Comparison of ENCODE assay signal across 9 cellular contexts in the genomic region with DNA sequence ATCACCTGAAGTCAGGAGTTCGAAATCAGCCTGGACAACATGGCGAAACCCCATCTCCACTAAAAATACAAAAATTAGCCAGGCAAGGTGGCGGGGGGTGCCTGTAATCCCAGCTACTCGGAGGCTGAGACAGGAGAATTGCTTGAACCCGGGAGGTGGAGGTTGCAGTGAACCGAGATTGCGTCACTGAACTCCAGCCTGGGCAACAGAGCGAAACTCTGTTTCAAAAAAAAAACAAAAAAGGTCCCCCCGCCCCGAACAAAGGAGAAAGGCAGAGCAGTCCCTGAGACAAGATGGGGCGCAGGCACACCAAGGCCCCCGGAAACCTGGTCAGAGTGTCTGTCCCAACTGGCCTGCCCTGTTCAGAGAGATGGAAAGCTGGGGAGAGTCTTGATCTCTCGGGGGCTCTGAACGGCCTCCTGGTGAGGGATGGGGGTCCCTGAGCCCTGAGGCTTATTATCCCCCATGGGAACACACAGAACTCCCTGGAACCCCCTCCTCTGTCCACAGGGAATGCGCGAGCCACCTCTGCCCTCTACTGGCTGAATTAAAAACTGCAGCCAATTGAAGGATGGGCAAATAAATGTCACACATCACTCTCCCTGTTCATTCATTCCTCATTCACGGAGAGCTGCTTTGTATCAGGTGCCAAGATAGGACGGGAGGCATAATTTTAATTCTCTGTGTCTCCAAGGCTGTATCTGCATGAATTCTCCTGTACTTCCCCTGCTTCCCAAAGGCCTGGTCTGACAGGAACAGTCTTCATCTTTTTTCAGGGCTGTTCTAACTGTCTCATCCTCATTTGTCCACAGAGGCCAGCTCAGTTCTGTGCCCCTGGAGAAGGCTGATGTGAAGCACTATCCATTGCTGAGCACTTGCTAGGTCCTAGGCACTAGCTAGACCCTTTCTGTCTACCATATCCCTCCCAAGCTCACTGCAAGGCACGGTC. TPM values are rescaled to one million over a fixed set of nuclear protein-coding genes. Genes with fewer than 3 reads are reported as not detected.
A peak's percentile ranks its signal among the peaks of the same experiment; 100 is the strongest.
DNase-seq lines count a peak whose midpoint lies in the region; ATAC-seq, FAIRE-seq and TF ChIP-seq lines count a peak whose summit lies in the region.
"Had no signal": no experiment of that assay in that cellular context is flagged by ENCODE, and none has a peak within 500 bp of the region (broad histone marks: within the 10 kb centered on the region; RNA-seq: fewer than 3 reads in every experiment).

No MANE protein-coding gene starts in this region.

- peak; percentile 71 for TF ChIP-seq RAD21 in GM12878 (IDR thresholded peaks at IDR 0.05; ENCODE audit: insufficient read depth, low read depth, low read length)

- in situ Hi-C loops in GM12878 (cut with MboI) = no loop called here

- H3K79me2 ChIP-seq in GM12878 (ENCODE audit: control insufficient read depth, insufficient read depth, low read length) = no peaks in the 10 kb centered on the region

- peaks cover 0 to 3% of the 10 kb centered on the region in 2 experiments; a peak in 1 of 4 replicates for H3K27me3 ChIP-seq in GM12878 (replicated peaks in 1 of 2; ENCODE audit: control insufficient read depth in 2 of 2, insufficient read depth in 2 of 2, low read length in 1 of 2)
- no peaks in the 10 kb centered on the region for H3K27me3 ChIP-seq in suprapubic skin

- POLR2A ChIA-PET in GM12878 (lab: Charles Lee) = no interaction called here

- intact Hi-C loops in GM12878 (cut with micrococcal nuclease; ENCODE audit: unreplicated experiment) = loop anchor here (1.0 kb wide), 1 partner anchor 117 kb away; no protein-coding TSS in a partner anchor

- SMC1A ChIA-PET in GM12878 (lab: Charles Lee; ENCODE audit: uncharacterized antibody, unreplicated experiment) = interaction anchor here (1.1 kb wide), 1 partner anchor 119 kb away, joined by 4 read pairs; no protein-coding TSS in a partner anchor

- RAD21 ChIA-PET in GM12878 (lab: Charles Lee; ENCODE audit: unreplicated experiment) = interaction anchor here (1.2 kb wide), 1 partner anchor 114 kb away, joined by 4 read pairs; no protein-coding TSS in a partner anchor

- H4K20me1 ChIP-seq in GM12878 (ENCODE audit: control insufficient read depth, insufficient read depth) = no peaks in the 10 kb centered on the region; the same call in 1 of the 2 replicates

- DNase-seq in AG09319 (ENCODE audit: extremely low read depth, low read depth) (no peak), NCI-H69 (lab: John Stamatoyannopoulos, UW) (peak; percentile 13), GM12878 (ENCODE audit: low read depth, low spot score) (no peak), kidney tubule cell (ENCODE audit: low spot score) (peak; percentile 38), suprapubic skin (ENCODE audit: low spot score in 2 of 2) (no peak), NOMO-1 treated with dmso at 0.1 percent for 144 hours (lab: John Stamatoyannopoulos, UW; ENCODE audit: unreplicated experiment) (no peak)
- DNase-seq in effector CD8-positive, alpha-beta T cell (lab: John Stamatoyannopoulos, UW) = no peak

- TF ChIP-seq CTCF in AG09319 (IDR thresholded peaks at IDR 0.05; ENCODE audit: low read depth, low read length) (peak; percentile 85), GM12875 (IDR thresholded peaks at IDR 0.05; ENCODE audit: borderline replicate concordance, insufficient read depth, low read depth, low read length) (peak; percentile 82), GM12878 (IDR thresholded peaks at IDR 0.05 in 2 of 3, conservative IDR thresholded peaks at IDR 0.05 in 1 of 3; ENCODE audit: control insufficient read depth in 2 of 3, extremely low read depth in 1 of 3, insufficient read depth in 1 of 3, low read depth in 3 of 3, low read length in 3 of 3) (peak; percentile 83 to 94 (median 85)), suprapubic skin (IDR thresholded peaks at IDR 0.05) (peak; percentile 55 to 76)

- no peak overlapping the region for H2AFZ ChIP-seq in GM12878 (ENCODE audit: control insufficient read depth, low read depth, low read length)

- no peak overlapping the region for H3K27ac ChIP-seq in GM12878 (ENCODE audit: control insufficient read depth, insufficient read depth)
- no peak overlapping the region for H3K27ac ChIP-seq in suprapubic skin

- H3K4me1 ChIP-seq in GM12878 (ENCODE audit: control insufficient read depth, insufficient read depth, low read length) (no peaks in the 10 kb centered on the region), suprapubic skin (no peaks in the 10 kb centered on the region)

- H3K36me3 ChIP-seq in GM12878 (ENCODE audit: control insufficient read depth in 2 of 2, insufficient read depth in 2 of 2, low read length in 1 of 2) (no peaks in the 10 kb centered on the region), suprapubic skin (no peaks in the 10 kb centered on the region)

- TF ChIP-seq EP300 in GM12878 (IDR thresholded peaks at IDR 0.05; ENCODE audit: borderline replicate concordance in 1 of 2, control insufficient read depth in 1 of 2, low read depth in 2 of 2, low read length in 2 of 2) = no peak
- no peak for TF ChIP-seq EP300 in suprapubic skin (IDR thresholded peaks at IDR 0.05)

- H3K4me3 ChIP-seq in GM12875 (ENCODE audit: low read depth, low read length) (no peak overlapping the region), GM12878 (no peak overlapping the region), suprapubic skin (no peak overlapping the region)

- FAIRE-seq in GM12878 (lab: Jason Lieb, UNC) = peak; percentile 31

- H3K9me3 ChIP-seq in GM12878 (replicated peaks; ENCODE audit: control insufficient read depth, insufficient read depth, low read length) (no peaks in the 10 kb centered on the region), suprapubic skin (no peaks in the 10 kb centered on the region)

- no peak overlapping the region for H3K4me2 ChIP-seq in GM12878 (ENCODE audit: control insufficient read depth, insufficient read depth)

- WGBS in GM12878 (ENCODE audit: insufficient coverage, insufficient replicate concordance, low lambda C conversion rate, missing lambda C conversion rate) = 31% methylated on average over 19 of the region's 19 CpGs
- 56% methylated on average over 19 of the region's 19 CpGs for WGBS in suprapubic skin

- ATAC-seq in GM12878 = peak; percentile 74

- TF ChIP-seq POLR2A in GM12878 (IDR thresholded peaks at IDR 0.05; ENCODE audit: low read depth, low read length) (no peak), suprapubic skin (IDR thresholded peaks at IDR 0.05) (no peak)

- no peak overlapping the region for H3K9ac ChIP-seq in GM12878 (ENCODE audit: control insufficient read depth, insufficient read depth, low read length)

- no TSS peak for BruUV-seq in GM12878 (replicated peaks; lab: Mats Ljungman, UMichigan)

- CTCF ChIA-PET in GM12878 (lab: Yijun Ruan, JAX) = interaction anchor here (0.6 to 3.3 kb wide), 15 partner anchors 9 to 202 kb away, joined by 3 to 20 read pairs (median 3); no protein-coding TSS in a partner anchor

TF ChIP-seq in GM12878, 131 proteins besides CTCF, POLR2A, EP300 and RAD21:
- TF ChIP-seq RFX5 (IDR thresholded peaks at IDR 0.05; ENCODE audit: low read depth, low read length) (no peak), SMC3 (IDR thresholded peaks at IDR 0.05; ENCODE audit: borderline replicate concordance, low read length) (peak; percentile 30; the same call in 1 of the 2 replicates)

RNA-seq across cellular contexts. Expression of a gene that starts 28.9 kb away (rescaled TPM):
- not detected in 2 replicates for total RNA-seq in GM12878 (2013; cell fraction: nucleolus; rRNA removed)
- total RNA-seq in GM12878 (2014; rRNA removed) (not detected in 2 replicates), GM12878 (2014; rRNA removed; fragmentation: Illumina TruSeq; extraction: Trizol) (not detected in 2 replicates), GM12878 (2021) (0.23 and 0.29 TPM in 2 replicates), suprapubic skin (10 to 100 TPM in 1 of 4 donors, 1 to 10 TPM in 3; 3.3 to 13.3 (median 4.9) TPM)
- not detected for polyA plus RNA-seq in GM12878 (2011; ENCODE audit: low read depth)
- polyA plus RNA-seq in GM12878 (2011; rRNA removed) (not detected in 2 replicates), GM12878 (2014; fragmentation: Illumina TruSeq; extraction: Trizol) (not detected in 2 replicates), GM12878 (2014; fragmentation: Nextera tagmentation; extraction: Ambion mirVana) (not detected), GM12878 (2014; rRNA removed) (not detected in 2 replicates), GM12878 (2016; fragmentation: Nextera tagmentation; extraction: Ambion mirVana) (not detected)
- polyA plus RNA-seq in GM12878 (2011; cell fraction: cytosol; rRNA removed) = 0.02 TPM in 1 of 2 replicates, not detected in the other
- polyA plus RNA-seq in GM12878 (2011; cell fraction: nucleus; rRNA removed) = not detected in 2 replicates
- polyA plus RNA-seq in GM12878 (2012) = 0.07 TPM in 1 of 2 replicates, not detected in the other
- polyA minus RNA-seq in GM12878 (2011; rRNA and poly(A)+ RNA removed) = not detected in 2 replicates
- not detected in 2 replicates for polyA minus RNA-seq in GM12878 (2011; cell fraction: cytosol; rRNA and poly(A)+ RNA removed)
- polyA minus RNA-seq in GM12878 (2011; cell fraction: nucleus; rRNA and poly(A)+ RNA removed) = not detected in 2 replicates
- total RNA-seq: subcutaneous adipose tissue had no signal

RNA-seq across cellular contexts. Expression of a gene that starts 55.2 kb away (rescaled TPM):
- total RNA-seq in GM12878 (2013; cell fraction: nucleolus; rRNA removed) = 88.9 and 92.3 TPM in 2 replicates
- total RNA-seq in GM12878 (2014; rRNA removed) (53.1 and 64.8 TPM in 2 replicates), GM12878 (2014; rRNA removed; fragmentation: Illumina TruSeq; extraction: Trizol) (66.4 and 70.7 TPM in 2 replicates), GM12878 (2021) (100 and 104 TPM in 2 replicates), suprapubic skin (100 to 1,000 TPM in 1 of 4 donors, 10 to 100 TPM in 3; 85.1 to 103 (median 87.3) TPM)
- 161 TPM for polyA plus RNA-seq in GM12878 (2011; ENCODE audit: low read depth)
- polyA plus RNA-seq in GM12878 (2011; rRNA removed) (126 and 129 TPM in 2 replicates), GM12878 (2014; fragmentation: Illumina TruSeq; extraction: Trizol) (94.2 and 117 TPM in 2 replicates), GM12878 (2014; fragmentation: Nextera tagmentation; extraction: Ambion mirVana) (10 to 100 TPM; 25.0 to 67.7 TPM), GM12878 (2014; rRNA removed) (57.0 and 61.4 TPM in 2 replicates), GM12878 (2016; fragmentation: Nextera tagmentation; extraction: Ambion mirVana) (10 to 100 TPM; 73.7 to 80.5 TPM)
- 98.8 and 103 TPM in 2 replicates for polyA plus RNA-seq in GM12878 (2011; cell fraction: cytosol; rRNA removed)
- 71.7 and 72.2 TPM in 2 replicates for polyA plus RNA-seq in GM12878 (2011; cell fraction: nucleus; rRNA removed)
- polyA plus RNA-seq in GM12878 (2012) = 186 and 310 TPM in 2 replicates
- 75.3 and 100 TPM in 2 replicates for polyA minus RNA-seq in GM12878 (2011; rRNA and poly(A)+ RNA removed)
- 46.5 and 59.4 TPM in 2 replicates for polyA minus RNA-seq in GM12878 (2011; cell fraction: cytosol; rRNA and poly(A)+ RNA removed)
- polyA minus RNA-seq in GM12878 (2011; cell fraction: nucleus; rRNA and poly(A)+ RNA removed) = 26.7 and 47.8 TPM in 2 replicates

Comparison
In these comparisons a context has a peak if more than half of its experiments do, and no peak if none do; other contexts are left out.
1. DNase-seq: peak in NCI-H69 (single experiment) and kidney tubule cell (single experiment); none in AG09319 (single experiment), GM12878 (single experiment), suprapubic skin (0 of 2), effector CD8-positive, alpha-beta T cell (single experiment) and NOMO-1 treated with dmso at 0.1 percent for 144 hours (single experiment).
2. Peak in every context shown above with its lines, with median percentiles within 50 percentile points of each other: CTCF ChIP-seq.